In genomic region chr5:41270423-41271251, GRCh38 we compare ENCODE assay signal across 8 cellular contexts. TPM values are rescaled to one million over a fixed set of nuclear protein-coding genes. Genes with fewer than 3 reads are reported as not detected.
DNase-seq lines count a peak whose midpoint lies in the region; ATAC-seq and TF ChIP-seq lines count a peak whose summit lies in the region.

No MANE protein-coding gene starts in this region.

- H3K4me3 ChIP-seq in A673 (ENCODE audit: low read depth, low read length, poor library complexity, severe bottlenecking): no peak overlapping the region
- H3K4me3 ChIP-seq in body of pancreas: no peak overlapping the region
- peak overlapping the region; percentile 31 for H3K4me3 ChIP-seq in thoracic aorta

- no peak for TF ChIP-seq POLR2A in body of pancreas (IDR thresholded peaks at IDR 0.05)

- CTCF ChIA-PET in A673 (lab: Charles Lee): interaction anchor here (0.6 to 1.4 kb wide), 5 partner anchors 77 to 369 kb away, joined by 3 to 9 read pairs (median 4); no protein-coding TSS in a partner anchor

- H3K27me3 ChIP-seq in A673 (replicated peaks; ENCODE audit: insufficient read depth, low read depth, low read length, poor library complexity) (no peaks in the 10 kb centered on the region), body of pancreas (no peaks in the 10 kb centered on the region), thoracic aorta (replicated peaks; ENCODE audit: insufficient read depth) (no peaks in the 10 kb centered on the region)

- peak; percentile 89 for TF ChIP-seq CTCF in A673 (conservative IDR thresholded peaks at IDR 0.05; ENCODE audit: low read depth, low read length)
- peak; percentile 64 for TF ChIP-seq CTCF in GM13977 (IDR thresholded peaks at IDR 0.05; ENCODE audit: extremely low read depth, insufficient read depth, missing control alignments)
- TF ChIP-seq CTCF in body of pancreas (IDR thresholded peaks at IDR 0.05): peak; percentile 26 to 87 (median 76)
- peak; percentile 73 for TF ChIP-seq CTCF in thoracic aorta (IDR thresholded peaks at IDR 0.05)

- H3K36me3 ChIP-seq in A673 (ENCODE audit: insufficient read depth, low read length, poor library complexity, severe bottlenecking): no peaks in the 10 kb centered on the region
- H3K36me3 ChIP-seq in body of pancreas (replicated peaks in 1 of 2; ENCODE audit: insufficient read depth in 1 of 2, low read depth in 2 of 2): no peaks in the 10 kb centered on the region
- no peaks in the 10 kb centered on the region for H3K36me3 ChIP-seq in thoracic aorta

- intact Hi-C loops in A673 (cut with micrococcal nuclease; ENCODE audit: unreplicated experiment): loop anchor here (2.0 to 5.0 kb wide), 5 partner anchors 42 to 572 kb away; partner anchors contain the start of gene C7
- intact Hi-C loops in body of pancreas (cut with DNase I): loop anchor here (10.0 kb wide), 1 partner anchor 244 kb away; the partner anchor contains the start of gene PLCXD3

- H3K27ac ChIP-seq in A673 (ENCODE audit: low read depth, low read length, poor library complexity, severe bottlenecking) (peak overlapping the region; percentile 7), body of pancreas (no peak overlapping the region), thoracic aorta (no peak overlapping the region)

- WGBS in body of pancreas, 2 donors: 22 to 38% methylated on average over 2 of the region's 2 CpGs

- H3K9me3 ChIP-seq in A673 (ENCODE audit: low read depth, low read length, poor library complexity, severe bottlenecking) (no peaks in the 10 kb centered on the region), body of pancreas (no peaks in the 10 kb centered on the region), thoracic aorta (no peaks in the 10 kb centered on the region)

- peaks cover 19% of the 10 kb centered on the region for H3K4me1 ChIP-seq in A673 (ENCODE audit: insufficient read depth, low read length, poor library complexity, severe bottlenecking)
- no peaks in the 10 kb centered on the region for H3K4me1 ChIP-seq in body of pancreas
- no peaks in the 10 kb centered on the region for H3K4me1 ChIP-seq in thoracic aorta (ENCODE audit: control insufficient read depth in 1 of 2, low read depth in 2 of 2)

- ATAC-seq in HG02798 (IDR thresholded peaks at IDR 0.05; ENCODE audit: poor library complexity, unreplicated experiment) (peak; percentile 90), body of pancreas (peak; percentile 99), thoracic aorta (ENCODE audit: insufficient number of reproducible peaks, low FRiP score, low read depth) (peak; percentile 81)

- peak; percentile 82 for DNase-seq in A673 (ENCODE audit: low spot score)
- DNase-seq in GM13977 (ENCODE audit: low spot score): peak; percentile 20
- peak; percentile 34 to 54 for DNase-seq in NCI-H1930 (lab: John Stamatoyannopoulos, UW)
- DNase-seq in body of pancreas: peak; percentile 60 to 72 (median 66)
- peak; percentile 86 for DNase-seq in inferior parietal cortex (ENCODE audit: extremely low spot score)
- DNase-seq in thoracic aorta (ENCODE audit: low spot score): no peak
- DNase-seq in NCI-H1048 (lab: John Stamatoyannopoulos, UW): no peak

- no TSS peak for BruUV-seq in A673 (replicated peaks; lab: Mats Ljungman, UMichigan)

- POLR2A ChIA-PET in A673 (lab: Charles Lee; ENCODE audit: low non-redundant PET): interaction anchor here (0.6 kb wide), 1 partner anchor 367 kb away, joined by 3 read pairs; no protein-coding TSS in a partner anchor

- in situ Hi-C loops in GM13977 (cut with MboI; ENCODE audit: low pct_unique_long_range_greater_than_20kb, low sequenced_read_pairs, unreplicated experiment): no loop called here

RNA-seq across cellular contexts. Expression of gene C6, which starts 57.3 kb away (rescaled TPM):
- total RNA-seq in A673 (2021) (5.5 and 6.1 TPM in 2 replicates), body of pancreas (10 to 100 TPM; 40.7 to 50.8 TPM), thoracic aorta (under 1 TPM; 0.49 to 0.68 TPM)

Comparison
In these comparisons a context has a peak if more than half of its experiments do, and no peak if none do; other contexts are left out.
1. DNase-seq: peak in A673 (single experiment), GM13977 (single experiment), NCI-H1930 (2 of 2), body of pancreas (4 of 4) and inferior parietal cortex (single experiment); none in thoracic aorta (single experiment) and NCI-H1048 (single experiment).
2. Peak in every context shown above with its lines, with median percentiles within 50 percentile points of each other: CTCF ChIP-seq and ATAC-seq.